In the genomic region with DNA sequence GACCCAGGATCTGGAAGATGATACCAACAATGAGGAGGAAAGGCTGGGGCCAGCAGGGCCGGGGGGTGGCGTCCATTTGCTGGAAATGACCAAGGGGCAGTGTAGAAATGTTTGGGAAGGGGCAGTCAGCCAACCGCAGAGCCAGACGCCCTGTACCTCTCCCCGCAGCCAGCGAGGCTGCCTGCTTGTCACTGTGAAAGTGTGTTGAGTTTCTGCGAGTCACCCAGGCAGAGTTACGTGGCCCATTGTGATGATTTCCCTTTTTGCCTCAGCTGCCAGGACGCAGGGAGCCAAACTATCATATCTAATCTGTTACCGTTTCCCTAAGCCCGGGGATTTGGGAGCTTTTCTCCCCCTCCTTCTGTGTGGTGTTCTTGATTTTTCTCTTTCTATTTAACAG, we compare ENCODE assay signal across 23 cellular contexts.
DNase-seq lines count a peak whose midpoint lies in the region; ATAC-seq and TF ChIP-seq lines count a peak whose summit lies in the region.
"Had no signal": no experiment of that assay in that cellular context is flagged by ENCODE, and none has a peak within 500 bp of the region (broad histone marks: within the 10 kb centered on the region; RNA-seq: fewer than 3 reads in every experiment).

No MANE protein-coding gene starts in this region.

- no peak for ATAC-seq in Right ventricle myocardium superior (ENCODE audit: poor library complexity)
- ATAC-seq in RWPE2 (ENCODE audit: low read depth), result no peak
- ATAC-seq in left lobe of liver, result peak; percentile 46
- no peak for ATAC-seq in aorta (ENCODE audit: low FRiP score)
- ATAC-seq in GM21528 (IDR thresholded peaks at IDR 0.05; ENCODE audit: low FRiP score, unreplicated experiment), result no peak
- ATAC-seq: activated T-cell treated with anti-CD3 and anti-CD28 coated beads, Interleukin-2, amount 50 U/mL, for 4 hours; foreskin keratinocyte; stimulated activated naive CD8-positive, alpha-beta T cell treated with anti-CD3 and anti-CD28 coated beads, Interleukin-15, amount 100 ng/mL, for 72 hours had no signal

- intact Hi-C loops in cardiac septum (cut with DNase I), result no loop called here
- intact Hi-C loops in Right ventricle myocardium superior (cut with DNase I), result no loop called here
- intact Hi-C loops in aorta (cut with DNase I), result no loop called here
- intact Hi-C loops in ovary (cut with DNase I), result no loop called here

- POLR2A ChIA-PET in RWPE1 (lab: Yijun Ruan, JAX; ENCODE audit: low non-redundant PET), result no interaction called here

- H3K27ac ChIP-seq in RWPE2 (ENCODE audit: poor library complexity, severe bottlenecking), result no peak overlapping the region
- H3K27ac ChIP-seq in aorta (ENCODE audit: low read depth in 1 of 2, low read length in 2 of 2), result no peak overlapping the region
- H3K27ac ChIP-seq in RWPE1, result no peak overlapping the region
- H3K27ac ChIP-seq in ovary, result no peak overlapping the region
- H3K27ac ChIP-seq: epithelial cell of prostate, foreskin keratinocyte, neutrophil, PC-9, SJSA1, transverse colon had no signal

- 20 to 28% methylated on average over 11 of the region's 11 CpGs for WGBS in aorta, 2 donors
- 74 to 76% (median 74%) methylated on average over 11 of the region's 11 CpGs for WGBS in ovary, 3 donors

- TF ChIP-seq EP300 in ovary (IDR thresholded peaks at IDR 0.05), result no peak

- H3K4me1 ChIP-seq in RWPE2 (ENCODE audit: insufficient read depth, poor library complexity, severe bottlenecking) (no peaks in the 10 kb centered on the region), aorta (ENCODE audit: control insufficient read depth in 1 of 2, insufficient read depth in 2 of 2, low read length in 2 of 2) (no peaks in the 10 kb centered on the region), ovary (ENCODE audit: insufficient read depth) (peaks cover 9% of the 10 kb centered on the region)
- H3K4me1 ChIP-seq: foreskin keratinocyte had no signal

- H3K27me3 ChIP-seq in RWPE2 (ENCODE audit: insufficient read depth, poor library complexity, severe bottlenecking) (no peaks in the 10 kb centered on the region), aorta (ENCODE audit: control insufficient read depth in 1 of 2, insufficient read depth in 2 of 2, low read length in 1 of 2) (no peaks in the 10 kb centered on the region), ovary (no peaks in the 10 kb centered on the region)
- H3K27me3 ChIP-seq: SJSA1, transverse colon had no signal

- TF ChIP-seq CTCF in RWPE2 (IDR thresholded peaks at IDR 0.05; ENCODE audit: poor library complexity, severe bottlenecking) (no peak), RWPE1 (conservative IDR thresholded peaks at IDR 0.05; ENCODE audit: low read depth) (no peak), ovary (IDR thresholded peaks at IDR 0.05) (no peak)

- H3K9me3 ChIP-seq in RWPE2 (ENCODE audit: severe bottlenecking) (no peaks in the 10 kb centered on the region), aorta (ENCODE audit: control insufficient read depth, low read length) (no peaks in the 10 kb centered on the region), ovary (no peaks in the 10 kb centered on the region)
- H3K9me3 ChIP-seq: neutrophil, SJSA1, transverse colon had no signal

- no peak for TF ChIP-seq POLR2A in ovary (IDR thresholded peaks at IDR 0.05)

- H3K4me3 ChIP-seq in RWPE2 (ENCODE audit: severe bottlenecking), result no peak overlapping the region
- H3K4me3 ChIP-seq in aorta (ENCODE audit: low read length in 2 of 2), result no peak overlapping the region
- H3K4me3 ChIP-seq in ovary, result no peak overlapping the region
- H3K4me3 ChIP-seq: PC-9, SJSA1, transverse colon had no signal

- H3K36me3 ChIP-seq in RWPE2 (ENCODE audit: low read depth), result no peaks in the 10 kb centered on the region
- H3K36me3 ChIP-seq in aorta (ENCODE audit: control insufficient read depth in 1 of 2, insufficient read depth in 2 of 2, low read length in 1 of 2), result no peaks in the 10 kb centered on the region
- no peaks in the 10 kb centered on the region for H3K36me3 ChIP-seq in ovary
- H3K36me3 ChIP-seq: neutrophil, SJSA1, transverse colon had no signal

- CTCF ChIA-PET in RWPE1 (lab: Yijun Ruan, JAX), result no interaction called here

- DNase-seq in cardiac septum (ENCODE audit: low spot score), result peak; percentile 55
- DNase-seq in Right ventricle myocardium superior, result no peak
- peak; percentile 58 for DNase-seq in RWPE2 (ENCODE audit: low spot score)
- no peak for DNase-seq in left lobe of liver (ENCODE audit: low spot score)
- peak; percentile 15 to 39 for DNase-seq in aorta
- DNase-seq in RWPE1 (ENCODE audit: low spot score), result no peak
- DNase-seq in ovary, result no peak
- DNase-seq: activated CD8-positive, alpha-beta memory T cell treated with anti-CD3 and anti-CD28 coated beads for 24 hours; activated T-cell treated with anti-CD3 and anti-CD28 coated beads, Interleukin-2, amount 50 U/mL, for 4 hours; anterior cingulate cortex; Calu3; foreskin keratinocyte; KG1; NCI-H1694 treated with DMSO at 0.1 percent for 48 hours; NCI-H748 treated with DMSO at 0.1 percent for 48 hours; PC-9; stimulated activated naive CD8-positive, alpha-beta T cell treated with anti-CD3 and anti-CD28 coated beads, Interleukin-15, amount 100 ng/mL, for 72 hours; T-helper 1 cell; transverse colon had no signal

Comparison
In these comparisons a context has a peak if more than half of its experiments do, and no peak if none do; other contexts are left out.
1. DNase-seq: peak in cardiac septum (single experiment), RWPE2 (single experiment) and aorta (2 of 2); none in Right ventricle myocardium superior (single experiment), left lobe of liver (single experiment), RWPE1 (single experiment) and ovary (0 of 5).